Comparison of ENCODE assay signal across 22 cellular contexts in the genomic region with DNA sequence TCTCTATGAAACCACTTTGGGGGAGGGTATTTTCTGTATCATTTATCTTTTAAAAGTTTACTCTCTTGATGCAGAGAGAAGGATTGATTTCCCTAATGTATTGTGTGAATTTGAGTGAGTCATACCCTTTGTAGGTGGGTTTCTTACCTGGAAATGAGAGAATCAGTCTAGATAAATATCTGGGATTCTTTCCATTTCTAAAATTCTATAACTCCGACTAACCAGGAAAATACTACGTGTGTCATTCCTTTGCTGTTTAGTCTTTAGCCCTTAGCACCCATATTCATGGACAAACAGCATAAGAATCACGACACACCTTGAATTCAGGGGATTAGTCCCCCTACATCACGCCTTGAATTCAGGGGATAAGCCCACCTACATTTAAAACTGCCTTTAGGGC.
DNase-seq lines count a peak whose midpoint lies in the region; ATAC-seq, FAIRE-seq and TF ChIP-seq lines count a peak whose summit lies in the region.
"Had no signal": no experiment of that assay in that cellular context is flagged by ENCODE, and none has a peak within 500 bp of the region (broad histone marks: within the 10 kb centered on the region; RNA-seq: fewer than 3 reads in every experiment).

No MANE protein-coding gene starts in this region.

- H3K9me1 ChIP-seq in K562 (ENCODE audit: control insufficient read depth, insufficient read depth, low read length): no peaks in the 10 kb centered on the region

- 40% methylated on average over 4 of the region's 4 CpGs for WGBS in A549 (ENCODE audit: missing lambda C conversion rate)
- WGBS in K562 (ENCODE audit: insufficient coverage, low coverage, missing lambda C conversion rate): 0% methylated on average over 4 of the region's 4 CpGs
- no CpG with 5 or more reads among the region's 4 CpGs for WGBS in mesendoderm (ENCODE audit: extremely low coverage, insufficient coverage, low lambda C conversion rate)

- H2AFZ ChIP-seq in K562 (ENCODE audit: low read depth, low read length): no peak overlapping the region

- H3K79me2 ChIP-seq in K562 (ENCODE audit: control insufficient read depth, insufficient read depth, low read length): no peaks in the 10 kb centered on the region
- H3K79me2 ChIP-seq in mesendoderm (ENCODE audit: control insufficient read depth, insufficient read depth, low read length): no peaks in the 10 kb centered on the region

- BruUV-seq in K562 (replicated peaks; lab: Mats Ljungman, UMichigan): no TSS peak

- H2BK15ac ChIP-seq in mesendoderm (replicated peaks; ENCODE audit: low read depth): no peak overlapping the region

- H3K9me3 Mint-ChIP-seq in stimulated activated effector memory CD8-positive, alpha-beta T cell treated with anti-CD3 and anti-CD28 coated beads, Interleukin-12 subunit alpha, Interleukin-12 subunit beta, amount 100 ng/mL, for 72 hours: no peaks in the 10 kb centered on the region

- TF ChIP-seq CTCF in A549 (IDR thresholded peaks at IDR 0.05): no peak
- TF ChIP-seq CTCF in K562 (IDR thresholded peaks at IDR 0.05 in 2 of 3, conservative IDR thresholded peaks at IDR 0.05 in 1 of 3; ENCODE audit: insufficient read depth in 2 of 3, low read depth in 1 of 3, low read length in 3 of 3): no peak

- no peak overlapping the region for H2AK5ac ChIP-seq in mesendoderm (ENCODE audit: low read length)

- ATAC-seq in A549 (no peak), K562 (no peak), HG03095 (IDR thresholded peaks at IDR 0.05; ENCODE audit: unreplicated experiment) (no peak)
- ATAC-seq in stimulated activated effector memory CD8-positive, alpha-beta T cell treated with anti-CD3 and anti-CD28 coated beads, Interleukin-12 subunit alpha, Interleukin-12 subunit beta, amount 100 ng/mL, for 72 hours: no peak
- ATAC-seq: HepG2 had no signal

- no peaks in the 10 kb centered on the region for H4K20me1 ChIP-seq in K562 (replicated peaks; ENCODE audit: control insufficient read depth, insufficient read depth, low read length)

- CTCF ChIA-PET in A549 (lab: Yijun Ruan, JAX) (no interaction called here), K562 (lab: Yijun Ruan, JAX; ENCODE audit: low intra/inter-chr PET ratio) (no interaction called here)

- no peak overlapping the region for H3K56ac ChIP-seq in mesendoderm (ENCODE audit: low read length)

- H3K79me1 ChIP-seq in mesendoderm (ENCODE audit: low read length): no peaks in the 10 kb centered on the region

- FAIRE-seq in A549 (lab: Jason Lieb, UNC) (no peak), K562 (lab: Jason Lieb, UNC) (peak; percentile 11)
- FAIRE-seq: GM19239, H1, HepG2 had no signal

- peaks cover 8% of the 10 kb centered on the region; the same call in 2 of the 3 replicates for H3K4me1 ChIP-seq in A549
- no peaks in the 10 kb centered on the region for H3K4me1 ChIP-seq in K562 (replicated peaks in 1 of 2; ENCODE audit: control insufficient read depth in 2 of 2, insufficient read depth in 2 of 2, low read length in 2 of 2)
- H3K4me1 ChIP-seq in mesendoderm (ENCODE audit: control insufficient read depth, low read depth, low read length): peaks cover 5% of the 10 kb centered on the region

- no peak overlapping the region for H3K27ac Mint-ChIP-seq in stimulated activated effector memory CD8-positive, alpha-beta T cell treated with anti-CD3 and anti-CD28 coated beads, Interleukin-12 subunit alpha, Interleukin-12 subunit beta, amount 100 ng/mL, for 72 hours

- POLR2A ChIA-PET in A549 (lab: Yijun Ruan, JAX): no interaction called here
- POLR2A ChIA-PET in K562 (lab: Yijun Ruan, JAX): no interaction called here

- TF ChIP-seq EP300 in A549 (IDR thresholded peaks at IDR 0.05) (no peak), K562 (IDR thresholded peaks at IDR 0.05; ENCODE audit: low read length) (no peak)

- no peak overlapping the region for H4K5ac ChIP-seq in mesendoderm (ENCODE audit: low read length)

- H2BK5ac ChIP-seq in mesendoderm (ENCODE audit: low read length): no peak overlapping the region

- TF ChIP-seq POLR2A in A549 (IDR thresholded peaks at IDR 0.05; ENCODE audit: low read length): no peak
- no peak for TF ChIP-seq POLR2A in K562 (conservative IDR thresholded peaks at IDR 0.05)

- no peaks in the 10 kb centered on the region for H3K36me3 ChIP-seq in K562 (ENCODE audit: control insufficient read depth, insufficient read depth, low read length)
- no peaks in the 10 kb centered on the region for H3K36me3 ChIP-seq in mesendoderm (ENCODE audit: control insufficient read depth, insufficient read depth, low read length)
- H3K36me3 ChIP-seq: BE2C had no signal

- no peak overlapping the region for H3K23ac ChIP-seq in mesendoderm (ENCODE audit: low read length)

- H4K8ac ChIP-seq in mesendoderm (ENCODE audit: low read depth, low read length): no peak overlapping the region

- H3K4me3 ChIP-seq in A549: no peak overlapping the region
- H3K4me3 ChIP-seq in K562: no peak overlapping the region
- no peak overlapping the region for H3K4me3 ChIP-seq in mesendoderm (ENCODE audit: low read length)

- no peak for TF ChIP-seq RAD21 in A549 (conservative IDR thresholded peaks at IDR 0.05 in 1 of 2, IDR thresholded peaks at IDR 0.05 in 1 of 2)
- no peak for TF ChIP-seq RAD21 in K562 (CRISPR knock-in tag; conservative IDR thresholded peaks at IDR 0.05 in 1 of 2, IDR thresholded peaks at IDR 0.05 in 1 of 2)

- DNase-seq in A549 (ENCODE audit: low read depth in 1 of 2, low spot score in 1 of 2): no peak
- peak; percentile 36 for DNase-seq in NCI-H226
- no peak for DNase-seq in K562 (ENCODE audit: extremely low read depth in 1 of 4, low spot score in 3 of 4)
- DNase-seq in mesendoderm: peak; percentile 83
- no peak for DNase-seq in cardiac septum (ENCODE audit: low spot score)
- DNase-seq in stimulated activated effector memory CD8-positive, alpha-beta T cell treated with anti-CD3 and anti-CD28 coated beads, Interleukin-12 subunit alpha, Interleukin-12 subunit beta, amount 100 ng/mL, for 72 hours (ENCODE audit: low spot score in 2 of 2): no peak
- no peak for DNase-seq in NCI-H1694 (lab: John Stamatoyannopoulos, UW)
- DNase-seq: BE2C; DMS79; KBM-7; NCI-H1105; NCI-H146; NCI-H2029 treated with DMSO at 0.1 percent for 48 hours; NCI-H345; NCI-H524; NCI-H774; NK-92 treated with Interleukin-12 subunit alpha and Interleukin-12 subunit beta, amount 100 ng/mL, for 24 hours; Right ventricle myocardium superior had no signal

- H3K4me1 Mint-ChIP-seq in stimulated activated effector memory CD8-positive, alpha-beta T cell treated with anti-CD3 and anti-CD28 coated beads, Interleukin-12 subunit alpha, Interleukin-12 subunit beta, amount 100 ng/mL, for 72 hours: peaks cover 8% of the 10 kb centered on the region

- H2BK120ac ChIP-seq in mesendoderm (ENCODE audit: low read depth, low read length): no peak overlapping the region

- H3K18ac ChIP-seq in mesendoderm (ENCODE audit: low read length): no peak overlapping the region

- H3K4me2 ChIP-seq in A549 (peak overlapping the region; percentile 9; the same call in 1 of the 3 replicates), K562 (ENCODE audit: insufficient read depth, low read length) (no peak overlapping the region), mesendoderm (ENCODE audit: low read length) (no peak overlapping the region)

- H3K9ac ChIP-seq in K562 (ENCODE audit: insufficient read depth in 1 of 2, low read depth in 2 of 2, low read length in 2 of 2): no peak overlapping the region
- no peak overlapping the region for H3K9ac ChIP-seq in mesendoderm (ENCODE audit: low read length)

- no peaks in the 10 kb centered on the region; a peak in 1 of 5 replicates for H3K27me3 ChIP-seq in K562 (ENCODE audit: control insufficient read depth in 2 of 2, insufficient read depth in 2 of 2, low read length in 2 of 2)
- H3K27me3 ChIP-seq in mesendoderm (ENCODE audit: insufficient read depth, low read length, poor library complexity): no peaks in the 10 kb centered on the region
- H3K27me3 ChIP-seq: BE2C had no signal

- H3K4ac ChIP-seq in mesendoderm (ENCODE audit: low read depth, low read length): no peak overlapping the region

- no peak overlapping the region for H3K4me3 Mint-ChIP-seq in stimulated activated effector memory CD8-positive, alpha-beta T cell treated with anti-CD3 and anti-CD28 coated beads, Interleukin-12 subunit alpha, Interleukin-12 subunit beta, amount 100 ng/mL, for 72 hours

- in situ Hi-C loops in K562 (cut with MboI): no loop called here

- H3K27ac ChIP-seq in A549 (no peak overlapping the region), K562 (ENCODE audit: extremely low read depth, low read depth, low read length) (no peak overlapping the region), mesendoderm (ENCODE audit: low read depth, low read length) (no peak overlapping the region)

- H3K36me3 Mint-ChIP-seq in stimulated activated effector memory CD8-positive, alpha-beta T cell treated with anti-CD3 and anti-CD28 coated beads, Interleukin-12 subunit alpha, Interleukin-12 subunit beta, amount 100 ng/mL, for 72 hours: no peaks in the 10 kb centered on the region

- intact Hi-C loops in K562 (cut with micrococcal nuclease): no loop called here
- intact Hi-C loops in cardiac septum (cut with DNase I): no loop called here

- H3K9me3 ChIP-seq in A549 (no peaks in the 10 kb centered on the region), K562 (replicated peaks; ENCODE audit: control insufficient read depth, insufficient read depth, low read depth, low read length) (no peaks in the 10 kb centered on the region)
- H3K9me3 ChIP-seq: BE2C had no signal

TF ChIP-seq in A549, 52 proteins besides CTCF, POLR2A, EP300 and RAD21 (continues in another document):
- TF ChIP-seq HEYL (CRISPR knock-in tag; IDR thresholded peaks at IDR 0.05): no peak

TF ChIP-seq in K562, 482 proteins besides CTCF, POLR2A, EP300 and RAD21 (continues in another document):
- no peak for TF ChIP-seq NCOA4 (IDR thresholded peaks at IDR 0.05; ENCODE audit: partially characterized antibody)

Comparison
In these comparisons a context has a peak if more than half of its experiments do, and no peak if none do; other contexts are left out.
1. DNase-seq: peak in NCI-H226 (single experiment) and mesendoderm (single experiment); none in A549 (0 of 2), K562 (0 of 4), cardiac septum (single experiment), stimulated activated effector memory CD8-positive, alpha-beta T cell treated with anti-CD3 and anti-CD28 coated beads, Interleukin-12 subunit alpha, Interleukin-12 subunit beta, amount 100 ng/mL, for 72 hours (0 of 2) and NCI-H1694 (single experiment).